Comparison of ENCODE assay signal across 30 cellular contexts in genomic region chr5:37714756-37715155, GRCh38.
"Had no signal": no experiment of that assay in that cellular context is flagged by ENCODE, and none has a peak within 500 bp of the region (broad histone marks: within the 10 kb centered on the region; RNA-seq: fewer than 3 reads in every experiment).

No MANE protein-coding gene starts in this region.

- H3K36me3 ChIP-seq: brain microvascular endothelial cell, Peyer's patch had no signal

- ATAC-seq: activated CD4-positive, alpha-beta T cell treated with anti-CD3 and anti-CD28 coated beads for 36 hours; activated CD4-positive, CD25-positive, alpha-beta regulatory T cell treated with anti-CD3 and anti-CD28 coated beads, Interleukin-2, amount 50 U/mL, for 24 hours; activated CD8-positive, alpha-beta T cell treated with anti-CD3 and anti-CD28 coated beads, Interleukin-2, amount 10 ng/mL, durations not matched to agents 7 days and 5 days; Right ventricle myocardium inferior had no signal

- H3K4me3 ChIP-seq: Peyer's patch had no signal

- DNase-seq: activated CD4-positive, alpha-beta T cell treated with anti-CD3 and anti-CD28 coated beads for 36 hours; activated CD4-positive, alpha-beta T cell treated with anti-CD3 and anti-CD28 coated beads, Interleukin-2, amount 10 ng/mL, durations not matched to agents 7 days and 5 days; activated CD4-positive, alpha-beta T cell treated with anti-CD3 and anti-CD28 coated beads, Interleukin-2, amount 50 U/mL, for 48 hours; activated CD8-positive, alpha-beta T cell treated with anti-CD3 and anti-CD28 coated beads, Interleukin-2, amount 10 ng/mL, durations not matched to agents 7 days and 5 days; activated gamma-delta T cell; activated naive CD4-positive, alpha-beta T cell treated with Interleukin-2 at 50 U/mL for 16 hours; activated T-cell treated with anti-CD3 and anti-CD28 coated beads, Interleukin-2, amount 50 U/mL, for 24 hours; amniotic stem cell; aorta; brain microvascular endothelial cell; central memory CD4-positive, alpha-beta T cell; Karpas-422; MV-4-11; NCI-H1092; NCI-H1436 treated with DMSO at 0.1 percent for 48 hours; NCI-H1694 treated with DMSO at 0.1 percent for 48 hours; NCI-H2029; NCI-H345; NCI-H524 treated with DMSO at 0.1 percent for 48 hours; NK-92 treated with Interleukin-12 subunit alpha and Interleukin-12 subunit beta, amount 100 ng/mL, for 24 hours; Peyer's patch; SIG-M5 had no signal

- H3K9me3 ChIP-seq: Peyer's patch had no signal

- H3K27me3 Mint-ChIP-seq: activated CD4-positive, alpha-beta T cell treated with anti-CD3 and anti-CD28 coated beads for 36 hours; activated CD4-positive, alpha-beta T cell treated with anti-CD3 and anti-CD28 coated beads, Interleukin-2, amount 10 ng/mL, durations not matched to agents 7 days and 5 days; activated naive CD4-positive, alpha-beta T cell treated with anti-CD3 and anti-CD28 coated beads, Interleukin-2, amount 50 U/mL, for 24 hours; activated T-cell treated with anti-CD3 and anti-CD28 coated beads, Interleukin-2, amount 50 U/mL, for 24 hours had no signal

- H3K4me3 Mint-ChIP-seq: activated CD4-positive, alpha-beta T cell treated with anti-CD3 and anti-CD28 coated beads for 36 hours; activated CD4-positive, alpha-beta T cell treated with anti-CD3 and anti-CD28 coated beads, Interleukin-2, amount 10 ng/mL, durations not matched to agents 7 days and 5 days; activated CD8-positive, alpha-beta T cell treated with anti-CD3 and anti-CD28 coated beads, Interleukin-2, amount 10 ng/mL, durations not matched to agents 7 days and 5 days; activated naive CD4-positive, alpha-beta T cell treated with anti-CD3 and anti-CD28 coated beads, Interleukin-2, amount 50 U/mL, for 24 hours; activated T-cell treated with anti-CD3 and anti-CD28 coated beads, Interleukin-2, amount 50 U/mL, for 24 hours; T-helper 1 cell treated with Interleukin-12 subunit alpha and Interleukin-12 subunit beta and Interleukin-4 antibody, amounts not matched to agents 30 μg/mL and 1 μg/mL, for 36 hours; T-helper 2 cell treated with Interferon-gamma antibody and Interleukin-4, amounts not matched to agents 5 μg/mL and 100 μg/mL, for 36 hours had no signal

- H3K4me1 Mint-ChIP-seq: activated CD4-positive, alpha-beta T cell treated with anti-CD3 and anti-CD28 coated beads for 36 hours; activated CD4-positive, alpha-beta T cell treated with anti-CD3 and anti-CD28 coated beads, Interleukin-2, amount 10 ng/mL, durations not matched to agents 7 days and 5 days; activated naive CD4-positive, alpha-beta T cell treated with anti-CD3 and anti-CD28 coated beads, Interleukin-2, amount 50 U/mL, for 24 hours had no signal

- H3K27ac Mint-ChIP-seq: activated CD4-positive, alpha-beta T cell treated with anti-CD3 and anti-CD28 coated beads for 36 hours; activated CD4-positive, alpha-beta T cell treated with anti-CD3 and anti-CD28 coated beads, Interleukin-2, amount 10 ng/mL, durations not matched to agents 7 days and 5 days; activated CD8-positive, alpha-beta T cell treated with anti-CD3 and anti-CD28 coated beads, Interleukin-2, amount 10 ng/mL, durations not matched to agents 7 days and 5 days; activated naive CD4-positive, alpha-beta T cell treated with anti-CD3 and anti-CD28 coated beads, Interleukin-2, amount 50 U/mL, for 24 hours; activated T-cell treated with anti-CD3 and anti-CD28 coated beads, Interleukin-2, amount 50 U/mL, for 24 hours; activated T-helper 2 cell treated with anti-CD3 and anti-CD28 coated beads, Interferon-gamma antibody, Interleukin-2, Interleukin-4, amounts not matched to agents 10 μg/mL and 5 μg/mL and 100 μg/mL, durations not matched to agents 14 hours and 24 hours and 36 hours; T-helper 1 cell treated with Interleukin-12 subunit alpha and Interleukin-12 subunit beta and Interleukin-4 antibody, amounts not matched to agents 30 μg/mL and 1 μg/mL, for 36 hours; T-helper 2 cell treated with Interferon-gamma antibody and Interleukin-4, amounts not matched to agents 5 μg/mL and 100 μg/mL, for 36 hours had no signal

- H3K27ac ChIP-seq: brain microvascular endothelial cell, Peyer's patch, RWPE1 had no signal

- H3K27me3 ChIP-seq: brain microvascular endothelial cell, Peyer's patch had no signal

- FAIRE-seq: TTC549 had no signal

- H3K9me3 Mint-ChIP-seq: activated CD4-positive, alpha-beta T cell treated with anti-CD3 and anti-CD28 coated beads, Interleukin-2, amount 10 ng/mL, durations not matched to agents 7 days and 5 days; activated naive CD4-positive, alpha-beta T cell treated with anti-CD3 and anti-CD28 coated beads, Interleukin-2, amount 50 U/mL, for 24 hours; activated T-cell treated with anti-CD3 and anti-CD28 coated beads, Interleukin-2, amount 50 U/mL, for 24 hours; activated T-helper 2 cell treated with anti-CD3 and anti-CD28 coated beads, Interferon-gamma antibody, Interleukin-2, Interleukin-4, amounts not matched to agents 10 μg/mL and 5 μg/mL and 100 μg/mL, durations not matched to agents 14 hours and 24 hours and 36 hours; T-helper 1 cell treated with Interleukin-12 subunit alpha and Interleukin-12 subunit beta and Interleukin-4 antibody, amounts not matched to agents 30 μg/mL and 1 μg/mL, for 36 hours; T-helper 2 cell treated with Interferon-gamma antibody and Interleukin-4, amounts not matched to agents 5 μg/mL and 100 μg/mL, for 36 hours had no signal
